8 cellular contexts compared by ENCODE assay signal in the genomic region with DNA sequence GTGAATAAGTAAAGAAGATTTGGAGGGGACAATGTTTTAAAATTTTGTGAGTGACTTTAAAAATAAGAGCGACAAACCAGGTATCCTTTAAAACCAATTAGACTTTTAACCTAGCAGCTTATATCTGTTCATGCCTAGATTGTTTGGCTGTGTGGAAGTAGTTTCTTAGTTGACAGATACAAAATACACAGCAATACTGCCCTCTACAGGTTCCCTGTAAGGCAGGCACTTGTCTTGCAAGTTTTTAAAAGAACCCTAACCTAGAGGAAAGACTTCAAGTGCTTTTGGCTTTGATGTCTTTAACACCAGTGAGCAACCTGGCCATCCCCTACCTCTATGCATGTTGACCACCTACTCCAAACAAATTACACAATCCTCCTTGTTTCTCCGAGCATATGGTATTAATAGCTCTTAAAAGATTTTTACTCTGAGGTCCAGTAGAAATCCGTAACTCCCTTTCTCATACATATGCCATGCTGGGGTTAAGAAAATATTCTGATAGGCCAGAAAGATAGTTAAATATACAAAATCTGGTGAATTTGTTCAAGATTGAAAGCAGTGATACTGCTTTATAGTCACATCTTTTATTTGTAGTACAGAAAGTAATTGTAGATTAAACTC.
A peak's percentile ranks its signal among the peaks of the same experiment; 100 is the strongest.
DNase-seq lines count a peak whose midpoint lies in the region; ATAC-seq and TF ChIP-seq lines count a peak whose summit lies in the region.

No MANE protein-coding gene starts in this region.

- no peaks in the 10 kb centered on the region for H3K36me3 ChIP-seq in neural progenitor cell

- no peaks in the 10 kb centered on the region for H3K79me2 ChIP-seq in neural progenitor cell (ENCODE audit: low read depth)

- no peak overlapping the region for H3K4me2 ChIP-seq in neural progenitor cell

- H3K9me3 ChIP-seq in neural progenitor cell (ENCODE audit: low read depth) = no peaks in the 10 kb centered on the region

- no peak overlapping the region for H3K27ac Mint-ChIP-seq in neural progenitor cell

- H4K20me1 ChIP-seq in neural progenitor cell (ENCODE audit: low read depth) = no peaks in the 10 kb centered on the region

- no peaks in the 10 kb centered on the region for H3K9me3 Mint-ChIP-seq in neural progenitor cell

- H3K9ac ChIP-seq in neural progenitor cell = no peak overlapping the region

- no peaks in the 10 kb centered on the region for H3F3A ChIP-seq in neural progenitor cell (ENCODE audit: low read depth)

- TF ChIP-seq CTCF in AG09319 (IDR thresholded peaks at IDR 0.05; ENCODE audit: low read depth, low read length) (peak; percentile 87), neural progenitor cell (IDR thresholded peaks at IDR 0.05) (peak; percentile 95)

- peaks cover under 1% of the 10 kb centered on the region for H3K4me1 Mint-ChIP-seq in neural progenitor cell

- H3K27me3 Mint-ChIP-seq in neural progenitor cell (ENCODE audit: insufficient read depth, low read depth) = no peaks in the 10 kb centered on the region

- H3K4me3 Mint-ChIP-seq in neural progenitor cell = no peak overlapping the region

- H3K36me3 Mint-ChIP-seq in neural progenitor cell = no peaks in the 10 kb centered on the region

- H3K27ac ChIP-seq in neural progenitor cell = no peak overlapping the region

- H3K4me3 ChIP-seq in neural progenitor cell = no peak overlapping the region

- H3K27me3 ChIP-seq in neural progenitor cell = no peaks in the 10 kb centered on the region

- no peak overlapping the region for H2AFZ ChIP-seq in neural progenitor cell (replicated peaks)

- DNase-seq in AG09319 (ENCODE audit: extremely low read depth, low read depth) (peak; percentile 57), NCI-H1436 treated with DMSO at 0.1 percent for 48 hours (lab: John Stamatoyannopoulos, UW) (peak; percentile 52), fibroblast of peridontal ligament (ENCODE audit: extremely low read depth) (peak; percentile 93), neural progenitor cell (ENCODE audit: low spot score) (peak; percentile 81)
- no peak for DNase-seq in central memory CD4-positive, alpha-beta T cell

- H3K4me1 ChIP-seq in neural progenitor cell = peaks cover 2% of the 10 kb centered on the region

- ATAC-seq in GM18517 (IDR thresholded peaks at IDR 0.05; ENCODE audit: unreplicated experiment) (peak; percentile 78), HG02885 (IDR thresholded peaks at IDR 0.05; ENCODE audit: poor library complexity, unreplicated experiment) (peak; percentile 80), SK-N-SH treated with all-trans-retinoic acid at 6 μM for 48 hours (peak; percentile 96)

TF ChIP-seq in SK-N-SH treated with all-trans-retinoic acid at 6 μM for 48 hours, 23 proteins besides CTCF, POLR2A, EP300 and RAD21:
- TF ChIP-seq ZFP30 (CRISPR knock-in tag; IDR thresholded peaks at IDR 0.05) (no peak), ARNTL (CRISPR knock-in tag; IDR thresholded peaks at IDR 0.05; ENCODE audit: borderline replicate concordance, low read depth) (no peak), CSDC2 (CRISPR knock-in tag; IDR thresholded peaks at IDR 0.05) (no peak), TCF4 (CRISPR knock-in tag; IDR thresholded peaks at IDR 0.05; ENCODE audit: borderline replicate concordance) (no peak)
